Comparison of ENCODE assay signal across 1 cellular context in genomic region chr21:35046223-35046690, GRCh38.
TF ChIP-seq lines count a peak whose summit lies in the region.

No MANE protein-coding gene starts in this region.

TF ChIP-seq in SK-N-SH treated with all-trans-retinoic acid at 6 μM for 48 hours, 23 proteins besides CTCF, POLR2A, EP300 and RAD21 (continued from another document):
- TF ChIP-seq TSHZ2 (CRISPR knock-in tag; IDR thresholded peaks at IDR 0.05) = no peak
- TF ChIP-seq, protein P1, sequence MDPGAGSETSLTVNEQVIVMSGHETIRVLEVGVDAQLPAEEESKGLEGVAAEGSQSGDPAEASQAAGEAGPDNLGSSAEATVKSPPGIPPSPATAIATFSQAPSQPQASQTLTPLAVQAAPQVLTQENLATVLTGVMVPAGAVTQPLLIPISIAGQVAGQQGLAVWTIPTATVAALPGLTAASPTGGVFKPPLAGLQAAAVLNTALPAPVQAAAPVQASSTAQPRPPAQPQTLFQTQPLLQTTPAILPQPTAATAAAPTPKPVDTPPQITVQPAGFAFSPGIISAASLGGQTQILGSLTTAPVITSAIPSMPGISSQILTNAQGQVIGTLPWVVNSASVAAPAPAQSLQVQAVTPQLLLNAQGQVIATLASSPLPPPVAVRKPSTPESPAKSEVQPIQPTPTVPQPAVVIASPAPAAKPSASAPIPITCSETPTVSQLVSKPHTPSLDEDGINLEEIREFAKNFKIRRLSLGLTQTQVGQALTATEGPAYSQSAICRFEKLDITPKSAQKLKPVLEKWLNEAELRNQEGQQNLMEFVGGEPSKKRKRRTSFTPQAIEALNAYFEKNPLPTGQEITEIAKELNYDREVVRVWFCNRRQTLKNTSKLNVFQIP (CRISPR knock-in tag; IDR thresholded peaks at IDR 0.05; ENCODE audit: borderline replicate concordance, low read depth) = no peak
- TF ChIP-seq ZFP30 (CRISPR knock-in tag; IDR thresholded peaks at IDR 0.05) = no peak
- no peak for TF ChIP-seq CSDC2 (CRISPR knock-in tag; IDR thresholded peaks at IDR 0.05)
- TF ChIP-seq ZNF565 (CRISPR knock-in tag; conservative IDR thresholded peaks at IDR 0.05; ENCODE audit: low read depth) = no peak
- no peak for TF ChIP-seq BACH2 (CRISPR knock-in tag; IDR thresholded peaks at IDR 0.05; ENCODE audit: borderline replicate concordance)
- TF ChIP-seq TCF4 (CRISPR knock-in tag; IDR thresholded peaks at IDR 0.05; ENCODE audit: borderline replicate concordance) = no peak
- TF ChIP-seq TOX (CRISPR knock-in tag; IDR thresholded peaks at IDR 0.05; ENCODE audit: borderline replicate concordance) = no peak
- TF ChIP-seq CREB5 (CRISPR knock-in tag; IDR thresholded peaks at IDR 0.05; ENCODE audit: low read depth) = no peak
- TF ChIP-seq PATZ1 (CRISPR knock-in tag; IDR thresholded peaks at IDR 0.05; ENCODE audit: borderline replicate concordance) = no peak
- no peak for TF ChIP-seq ISL1 (CRISPR knock-in tag; IDR thresholded peaks at IDR 0.05)
- TF ChIP-seq ESRRG (CRISPR knock-in tag; IDR thresholded peaks at IDR 0.05) = no peak
- TF ChIP-seq SNAI2 (CRISPR knock-in tag; IDR thresholded peaks at IDR 0.05) = no peak
